Comparison of ENCODE assay signal across 13 cellular contexts in genomic region chr16:2829501-2830354, GRCh38. TPM values are rescaled to one million over a fixed set of nuclear protein-coding genes. Genes with fewer than 3 reads are reported as not detected.
DNase-seq lines count a peak whose midpoint lies in the region; ATAC-seq and TF ChIP-seq lines count a peak whose summit lies in the region.
"Had no signal": no experiment of that assay in that cellular context is flagged by ENCODE, and none has a peak within 500 bp of the region (broad histone marks: within the 10 kb centered on the region; RNA-seq: fewer than 3 reads in every experiment).

TSS of gene ZG16B (plus strand) at chr16:2830303. CDS start at chr16:2830442, 139 bp downstream.

- H3K4me3 ChIP-seq in GM12875 (ENCODE audit: low read depth, low read length) (peak within 1 kb of the TSS; percentile 26), right lobe of liver (no peak within 1 kb of the TSS)

- no peak for TF ChIP-seq CTCF in 22Rv1 (IDR thresholded peaks at IDR 0.05)
- no peak for TF ChIP-seq CTCF in GM12875 (IDR thresholded peaks at IDR 0.05; ENCODE audit: borderline replicate concordance, insufficient read depth, low read depth, low read length)
- TF ChIP-seq CTCF in right lobe of liver (IDR thresholded peaks at IDR 0.05): no peak

- H3K36me3 ChIP-seq in right lobe of liver: no peaks in the 10 kb centered on the region

- H3K36me3 Mint-ChIP-seq in activated T-helper 1 cell treated with anti-CD3 and anti-CD28 coated beads, Interleukin-12 subunit alpha, Interleukin-12 subunit beta, Interleukin-2, Interleukin-4 antibody, amounts not matched to agents 30 ng/mL and 10 ng/mL and 1 ng/mL, durations not matched to agents 14 hours and 24 hours and 36 hours (ENCODE audit: low read depth): no peaks in the 10 kb centered on the region
- H3K36me3 Mint-ChIP-seq: stimulated activated naive B cell treated with anti-CD40 and anti-IgM and Interleukin-4, amounts not matched to agents 10 μg/mL and 1 μg/mL and 100 μg/mL, for 72 hours had no signal

- WGBS in right lobe of liver (ENCODE audit: insufficient coverage, low coverage, low lambda C conversion rate, missing lambda C conversion rate): 67% methylated on average over 4 of the region's 32 CpGs

- H3K4me1 ChIP-seq in right lobe of liver: no peaks in the 10 kb centered on the region

- peak within 1 kb of the TSS; percentile 94 for H3K27ac ChIP-seq in 22Rv1
- no peak within 1 kb of the TSS for H3K27ac ChIP-seq in right lobe of liver

- H3K9me3 Mint-ChIP-seq in activated T-helper 1 cell treated with anti-CD3 and anti-CD28 coated beads, Interleukin-12 subunit alpha, Interleukin-12 subunit beta, Interleukin-2, Interleukin-4 antibody, amounts not matched to agents 30 ng/mL and 10 ng/mL and 1 ng/mL, durations not matched to agents 14 hours and 24 hours and 36 hours: no peaks in the 10 kb centered on the region
- H3K9me3 Mint-ChIP-seq: stimulated activated naive B cell treated with anti-CD40 and anti-IgM and Interleukin-4, amounts not matched to agents 10 μg/mL and 1 μg/mL and 100 μg/mL, for 72 hours had no signal

- no peak for TF ChIP-seq POLR2A in right lobe of liver (IDR thresholded peaks at IDR 0.05)

- peak in 3 of 4 donors; percentile 13 to 40 (median 30) for ATAC-seq in right lobe of liver
- ATAC-seq: stimulated activated naive B cell treated with anti-CD40 and anti-IgM and Interleukin-4, amounts not matched to agents 10 μg/mL and 1 μg/mL and 100 μg/mL, for 72 hours had no signal

- intact Hi-C loops in activated T-helper 1 cell treated with anti-CD3 and anti-CD28 coated beads, Interleukin-12 subunit alpha, Interleukin-12 subunit beta, Interleukin-2, Interleukin-4 antibody, amounts not matched to agents 30 ng/mL and 10 ng/mL and 1 ng/mL, durations not matched to agents 14 hours and 24 hours and 36 hours (cut with micrococcal nuclease): no loop called here
- intact Hi-C loops in right lobe of liver (cut with DNase I): no loop called here

- H3K27me3 ChIP-seq in right lobe of liver: no peaks in the 10 kb centered on the region

- peak within 1 kb of the TSS; percentile 44 for H3K27ac Mint-ChIP-seq in activated T-helper 1 cell treated with anti-CD3 and anti-CD28 coated beads, Interleukin-12 subunit alpha, Interleukin-12 subunit beta, Interleukin-2, Interleukin-4 antibody, amounts not matched to agents 30 ng/mL and 10 ng/mL and 1 ng/mL, durations not matched to agents 14 hours and 24 hours and 36 hours
- H3K27ac Mint-ChIP-seq: stimulated activated naive B cell treated with anti-CD40 and anti-IgM and Interleukin-4, amounts not matched to agents 10 μg/mL and 1 μg/mL and 100 μg/mL, for 72 hours had no signal

- H3K27me3 Mint-ChIP-seq in activated T-helper 1 cell treated with anti-CD3 and anti-CD28 coated beads, Interleukin-12 subunit alpha, Interleukin-12 subunit beta, Interleukin-2, Interleukin-4 antibody, amounts not matched to agents 30 ng/mL and 10 ng/mL and 1 ng/mL, durations not matched to agents 14 hours and 24 hours and 36 hours (ENCODE audit: insufficient read depth): peaks cover 5% of the 10 kb centered on the region

- H3K4me1 Mint-ChIP-seq in activated T-helper 1 cell treated with anti-CD3 and anti-CD28 coated beads, Interleukin-12 subunit alpha, Interleukin-12 subunit beta, Interleukin-2, Interleukin-4 antibody, amounts not matched to agents 30 ng/mL and 10 ng/mL and 1 ng/mL, durations not matched to agents 14 hours and 24 hours and 36 hours (ENCODE audit: low read depth): peaks cover 7% of the 10 kb centered on the region
- H3K4me1 Mint-ChIP-seq: stimulated activated naive B cell treated with anti-CD40 and anti-IgM and Interleukin-4, amounts not matched to agents 10 μg/mL and 1 μg/mL and 100 μg/mL, for 72 hours had no signal

- H3K4me3 Mint-ChIP-seq in activated T-helper 1 cell treated with anti-CD3 and anti-CD28 coated beads, Interleukin-12 subunit alpha, Interleukin-12 subunit beta, Interleukin-2, Interleukin-4 antibody, amounts not matched to agents 30 ng/mL and 10 ng/mL and 1 ng/mL, durations not matched to agents 14 hours and 24 hours and 36 hours: peak within 1 kb of the TSS; percentile 53
- H3K4me3 Mint-ChIP-seq: stimulated activated naive B cell treated with anti-CD40 and anti-IgM and Interleukin-4, amounts not matched to agents 10 μg/mL and 1 μg/mL and 100 μg/mL, for 72 hours had no signal

- DNase-seq in activated T-helper 1 cell treated with anti-CD3 and anti-CD28 coated beads, Interleukin-12 subunit alpha, Interleukin-12 subunit beta, Interleukin-2, Interleukin-4 antibody, amounts not matched to agents 30 ng/mL and 10 ng/mL and 1 ng/mL, durations not matched to agents 14 hours and 24 hours and 36 hours (ENCODE audit: low spot score): no peak
- DNase-seq in right lobe of liver (peak in 1 of 3 donors; percentile 47), NCI-H2227 (lab: John Stamatoyannopoulos, UW; ENCODE audit: unreplicated experiment) (no peak), dedifferentiated amniotic fluid mesenchymal stem cell (ENCODE audit: extremely low spot score) (no peak), T-helper 9 cell (no peak)
- DNase-seq in stimulated activated naive CD4-positive, alpha-beta T cell (lab: John Stamatoyannopoulos, UW): no peak
- DNase-seq: activated CD8-positive, alpha-beta memory T cell treated with anti-CD3 and anti-CD28 coated beads for 24 hours; anterior cingulate cortex; NCI-H526 treated with DMSO at 0.1 percent for 48 hours; stimulated activated naive B cell treated with anti-CD40 and anti-IgM and Interleukin-4, amounts not matched to agents 10 μg/mL and 1 μg/mL and 100 μg/mL, for 72 hours; SW 1271 had no signal

- no peaks in the 10 kb centered on the region for H3K9me3 ChIP-seq in right lobe of liver

RNA-seq across cellular contexts. Expression of gene ZG16B, which starts in this region (rescaled TPM):
- 11.7 and 12.9 TPM in 2 replicates for total RNA-seq in activated T-helper 1 cell treated with anti-CD3 and anti-CD28 coated beads, Interleukin-12 subunit alpha, Interleukin-12 subunit beta, Interleukin-2, Interleukin-4 antibody, amounts not matched to agents 30 ng/mL and 10 ng/mL and 1 ng/mL, durations not matched to agents 14 hours and 24 hours and 36 hours
- total RNA-seq in right lobe of liver: 1 to 10 TPM in 1 of 6 experiments, under 1 TPM in 3, not detected in 2; 0.24 to 1.6 (median 0.50) TPM
